Comparison of ENCODE assay signal across 1 cellular context in the genomic region with DNA sequence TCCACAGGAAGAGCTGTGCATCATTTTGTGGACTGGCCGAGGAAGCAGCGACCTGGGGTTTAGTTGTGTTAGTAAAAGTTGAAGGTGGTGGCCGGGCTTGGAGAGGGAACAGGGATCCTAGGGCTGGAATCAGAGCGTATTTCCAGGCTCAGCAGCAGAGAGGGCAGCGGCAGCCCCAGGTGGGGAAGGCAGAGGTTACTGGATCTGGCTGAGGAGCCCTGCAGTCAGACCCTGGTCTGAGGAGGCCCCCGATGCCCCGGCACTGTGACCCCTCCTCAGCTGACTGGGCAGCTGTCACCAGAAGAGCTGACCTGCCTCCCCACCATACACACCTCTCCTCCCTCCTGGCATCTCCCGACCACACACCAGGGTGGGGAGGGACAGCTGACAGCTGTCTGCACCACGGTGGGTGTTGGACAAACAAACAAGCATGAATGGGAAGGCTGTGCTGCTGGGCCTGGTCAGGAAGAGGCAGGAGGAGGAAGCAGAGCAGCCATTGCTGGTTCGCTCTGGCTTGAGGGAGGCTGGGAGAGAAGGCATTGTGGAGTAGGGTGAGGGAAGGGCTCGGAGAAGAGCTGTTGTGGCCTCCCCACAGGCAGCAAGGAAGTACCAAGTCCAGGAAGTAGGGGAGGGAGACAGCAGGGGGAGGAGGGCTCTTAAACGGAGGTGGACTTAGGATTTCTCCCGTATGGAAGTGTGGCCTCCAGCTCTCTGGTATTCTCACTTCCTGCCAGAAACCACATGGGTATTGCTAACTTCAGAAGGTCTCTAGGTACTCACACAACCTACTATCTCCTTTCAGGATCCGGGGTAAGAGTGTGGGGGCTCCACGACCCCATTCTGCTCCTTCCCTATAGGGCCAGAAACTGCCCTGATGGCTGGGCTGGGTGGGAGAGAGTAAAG.
TF ChIP-seq lines count a peak whose summit lies in the region.

No MANE protein-coding gene starts in this region.

TF ChIP-seq in PFSK-1, 5 proteins besides CTCF, POLR2A, EP300 and RAD21 (continued from another document):
- TF ChIP-seq, protein P1, sequence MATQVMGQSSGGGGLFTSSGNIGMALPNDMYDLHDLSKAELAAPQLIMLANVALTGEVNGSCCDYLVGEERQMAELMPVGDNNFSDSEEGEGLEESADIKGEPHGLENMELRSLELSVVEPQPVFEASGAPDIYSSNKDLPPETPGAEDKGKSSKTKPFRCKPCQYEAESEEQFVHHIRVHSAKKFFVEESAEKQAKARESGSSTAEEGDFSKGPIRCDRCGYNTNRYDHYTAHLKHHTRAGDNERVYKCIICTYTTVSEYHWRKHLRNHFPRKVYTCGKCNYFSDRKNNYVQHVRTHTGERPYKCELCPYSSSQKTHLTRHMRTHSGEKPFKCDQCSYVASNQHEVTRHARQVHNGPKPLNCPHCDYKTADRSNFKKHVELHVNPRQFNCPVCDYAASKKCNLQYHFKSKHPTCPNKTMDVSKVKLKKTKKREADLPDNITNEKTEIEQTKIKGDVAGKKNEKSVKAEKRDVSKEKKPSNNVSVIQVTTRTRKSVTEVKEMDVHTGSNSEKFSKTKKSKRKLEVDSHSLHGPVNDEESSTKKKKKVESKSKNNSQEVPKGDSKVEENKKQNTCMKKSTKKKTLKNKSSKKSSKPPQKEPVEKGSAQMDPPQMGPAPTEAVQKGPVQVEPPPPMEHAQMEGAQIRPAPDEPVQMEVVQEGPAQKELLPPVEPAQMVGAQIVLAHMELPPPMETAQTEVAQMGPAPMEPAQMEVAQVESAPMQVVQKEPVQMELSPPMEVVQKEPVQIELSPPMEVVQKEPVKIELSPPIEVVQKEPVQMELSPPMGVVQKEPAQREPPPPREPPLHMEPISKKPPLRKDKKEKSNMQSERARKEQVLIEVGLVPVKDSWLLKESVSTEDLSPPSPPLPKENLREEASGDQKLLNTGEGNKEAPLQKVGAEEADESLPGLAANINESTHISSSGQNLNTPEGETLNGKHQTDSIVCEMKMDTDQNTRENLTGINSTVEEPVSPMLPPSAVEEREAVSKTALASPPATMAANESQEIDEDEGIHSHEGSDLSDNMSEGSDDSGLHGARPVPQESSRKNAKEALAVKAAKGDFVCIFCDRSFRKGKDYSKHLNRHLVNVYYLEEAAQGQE (IDR thresholded peaks at IDR 0.05; ENCODE audit: insufficient read depth in 1 of 2, low read depth in 2 of 2, low read length in 2 of 2): no peak
